Comparison of ENCODE assay signal across 20 cellular contexts in genomic region chr19:56191711-56192110, GRCh38.
"Had no signal": no experiment of that assay in that cellular context is flagged by ENCODE, and none has a peak within 500 bp of the region (broad histone marks: within the 10 kb centered on the region; RNA-seq: fewer than 3 reads in every experiment).

No MANE protein-coding gene starts in this region.

- H3K4me1 Mint-ChIP-seq: immature natural killer cell; memory B cell; mesothelial cell of epicardium; naive B cell; naive thymus-derived CD4-positive, alpha-beta T cell had no signal

- H3K9me3 Mint-ChIP-seq: immature natural killer cell, memory B cell, mesothelial cell of epicardium, naive B cell had no signal

- H3K36me3 Mint-ChIP-seq: immature natural killer cell; memory B cell; mesothelial cell of epicardium; naive B cell; naive thymus-derived CD4-positive, alpha-beta T cell had no signal

- DNase-seq: hippocampal formation; hypothalamus; immature natural killer cell; islet precursor cell; kidney; kidney glomerular epithelial cell; left cardiac atrium; left colon; left lung; left ventricle myocardium inferior; left ventricle myocardium superior; lower lobe of right lung; mammary epithelial cell; mesenchymal stem cell; midbrain; mucosa of descending colon; naive B cell; naive thymus-derived CD4-positive, alpha-beta T cell had no signal

- H3K4me3 Mint-ChIP-seq: immature natural killer cell; memory B cell; mesothelial cell of epicardium; naive B cell; naive thymus-derived CD4-positive, alpha-beta T cell had no signal

- H3K27ac Mint-ChIP-seq: immature natural killer cell, memory B cell, mesothelial cell of epicardium had no signal
